13 cellular contexts compared by ENCODE assay signal in the genomic region with DNA sequence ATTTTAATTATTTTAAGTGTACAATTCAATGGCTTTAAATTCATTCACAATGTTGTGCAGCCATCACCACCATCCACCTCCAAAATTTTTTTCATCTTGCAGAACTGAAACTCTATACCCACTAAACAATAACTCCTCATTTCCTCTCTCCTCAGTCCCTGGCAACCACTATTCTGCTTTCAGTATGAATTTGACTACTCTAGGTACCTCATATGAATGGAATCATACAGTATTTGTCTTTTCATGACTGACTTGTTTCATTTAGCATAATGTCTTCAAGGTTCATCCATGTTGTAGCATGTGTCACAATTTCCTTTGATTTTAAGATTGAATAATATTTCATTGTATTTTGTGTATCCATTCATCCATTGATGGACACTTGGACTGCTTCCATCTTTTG. TPM values are rescaled to one million over a fixed set of nuclear protein-coding genes. Genes with fewer than 3 reads are reported as not detected.
DNase-seq lines count a peak whose midpoint lies in the region; ATAC-seq and TF ChIP-seq lines count a peak whose summit lies in the region.
"Had no signal": no experiment of that assay in that cellular context is flagged by ENCODE, and none has a peak within 500 bp of the region (broad histone marks: within the 10 kb centered on the region; RNA-seq: fewer than 3 reads in every experiment).

No MANE protein-coding gene starts in this region.

- H3K27ac Mint-ChIP-seq in activated CD4-positive, alpha-beta T cell treated with anti-CD3 and anti-CD28 coated beads for 36 hours = no peak overlapping the region
- peak overlapping the region; percentile 62 for H3K27ac Mint-ChIP-seq in activated T-helper 2 cell treated with anti-CD3 and anti-CD28 coated beads, Interferon-gamma antibody, Interleukin-2, Interleukin-4, amounts not matched to agents 10 μg/mL and 5 μg/mL and 100 μg/mL, durations not matched to agents 14 hours and 24 hours and 36 hours

- ATAC-seq in activated CD4-positive, alpha-beta T cell treated with anti-CD3 and anti-CD28 coated beads for 36 hours = peak; percentile 98
- ATAC-seq in GM21619 (IDR thresholded peaks at IDR 0.05; ENCODE audit: unreplicated experiment) = peak; percentile 100
- peak; percentile 100 for ATAC-seq in HG03175 (IDR thresholded peaks at IDR 0.05; ENCODE audit: unreplicated experiment)
- ATAC-seq in SK-N-SH treated with all-trans-retinoic acid at 6 μM for 48 hours = no peak

- POLR2A ChIA-PET in activated CD4-positive, alpha-beta T cell treated with anti-CD3 and anti-CD28 coated beads for 36 hours (lab: Charles Lee) = no interaction called here

- no peaks in the 10 kb centered on the region for H3K9me3 Mint-ChIP-seq in activated CD4-positive, alpha-beta T cell treated with anti-CD3 and anti-CD28 coated beads for 36 hours (ENCODE audit: low read depth)
- no peaks in the 10 kb centered on the region for H3K9me3 Mint-ChIP-seq in activated T-helper 2 cell treated with anti-CD3 and anti-CD28 coated beads, Interferon-gamma antibody, Interleukin-2, Interleukin-4, amounts not matched to agents 10 μg/mL and 5 μg/mL and 100 μg/mL, durations not matched to agents 14 hours and 24 hours and 36 hours

- CTCF ChIA-PET in activated CD4-positive, alpha-beta T cell treated with anti-CD3 and anti-CD28 coated beads for 36 hours (lab: Charles Lee) = no interaction called here

- no peaks in the 10 kb centered on the region for H3K27me3 Mint-ChIP-seq in activated CD4-positive, alpha-beta T cell treated with anti-CD3 and anti-CD28 coated beads for 36 hours
- H3K27me3 Mint-ChIP-seq in activated T-helper 2 cell treated with anti-CD3 and anti-CD28 coated beads, Interferon-gamma antibody, Interleukin-2, Interleukin-4, amounts not matched to agents 10 μg/mL and 5 μg/mL and 100 μg/mL, durations not matched to agents 14 hours and 24 hours and 36 hours (ENCODE audit: low read depth) = no peaks in the 10 kb centered on the region

- peaks cover 9% of the 10 kb centered on the region for H3K4me1 Mint-ChIP-seq in activated CD4-positive, alpha-beta T cell treated with anti-CD3 and anti-CD28 coated beads for 36 hours
- H3K4me1 Mint-ChIP-seq in activated T-helper 2 cell treated with anti-CD3 and anti-CD28 coated beads, Interferon-gamma antibody, Interleukin-2, Interleukin-4, amounts not matched to agents 10 μg/mL and 5 μg/mL and 100 μg/mL, durations not matched to agents 14 hours and 24 hours and 36 hours (ENCODE audit: low read depth) = peaks cover 13% of the 10 kb centered on the region

- peaks cover 6% of the 10 kb centered on the region for H3K36me3 Mint-ChIP-seq in activated CD4-positive, alpha-beta T cell treated with anti-CD3 and anti-CD28 coated beads for 36 hours (ENCODE audit: low read depth)
- H3K36me3 Mint-ChIP-seq in activated T-helper 2 cell treated with anti-CD3 and anti-CD28 coated beads, Interferon-gamma antibody, Interleukin-2, Interleukin-4, amounts not matched to agents 10 μg/mL and 5 μg/mL and 100 μg/mL, durations not matched to agents 14 hours and 24 hours and 36 hours (ENCODE audit: low read depth) = peaks cover 44% of the 10 kb centered on the region

- no peak overlapping the region for H3K4me3 Mint-ChIP-seq in activated CD4-positive, alpha-beta T cell treated with anti-CD3 and anti-CD28 coated beads for 36 hours
- H3K4me3 Mint-ChIP-seq in activated T-helper 2 cell treated with anti-CD3 and anti-CD28 coated beads, Interferon-gamma antibody, Interleukin-2, Interleukin-4, amounts not matched to agents 10 μg/mL and 5 μg/mL and 100 μg/mL, durations not matched to agents 14 hours and 24 hours and 36 hours (ENCODE audit: low read depth) = no peak overlapping the region

- no peak overlapping the region for H3K27ac ChIP-seq in substantia nigra (ENCODE audit: low read depth, low read length, poor library complexity, severe bottlenecking)
- H3K27ac ChIP-seq: coronary artery had no signal

- DNase-seq in activated CD4-positive, alpha-beta T cell treated with anti-CD3 and anti-CD28 coated beads for 36 hours = no peak
- DNase-seq in activated CD4-positive, alpha-beta T cell treated with anti-CD3 and anti-CD28 coated beads for 4 hours = no peak
- no peak for DNase-seq in activated T-helper 2 cell treated with anti-CD3 and anti-CD28 coated beads, Interferon-gamma antibody, Interleukin-2, Interleukin-4, amounts not matched to agents 10 μg/mL and 5 μg/mL and 100 μg/mL, durations not matched to agents 14 hours and 24 hours and 36 hours (ENCODE audit: low spot score)
- DNase-seq in NCI-H2107 (lab: John Stamatoyannopoulos, UW) (no peak), substantia nigra (lab: John Stamatoyannopoulos, UW) (no peak)
- DNase-seq: GDM1, small intestine had no signal

- intact Hi-C loops in activated CD4-positive, alpha-beta T cell treated with anti-CD3 and anti-CD28 coated beads for 36 hours (cut with DNase I, micrococcal nuclease) = no loop called here
- intact Hi-C loops in activated T-helper 2 cell treated with anti-CD3 and anti-CD28 coated beads, Interferon-gamma antibody, Interleukin-2, Interleukin-4, amounts not matched to agents 10 μg/mL and 5 μg/mL and 100 μg/mL, durations not matched to agents 14 hours and 24 hours and 36 hours (cut with micrococcal nuclease) = loop anchor here (2.0 kb wide), 1 partner anchor 48 kb away; the partner anchor contains the start of gene PDZD11

TF ChIP-seq in SK-N-SH treated with all-trans-retinoic acid at 6 μM for 48 hours, 23 proteins besides CTCF, POLR2A, EP300 and RAD21:
- TF ChIP-seq PPARA (CRISPR knock-in tag; IDR thresholded peaks at IDR 0.05; ENCODE audit: borderline replicate concordance) (no peak), SNAI2 (CRISPR knock-in tag; IDR thresholded peaks at IDR 0.05) (no peak), ZNF70 (CRISPR knock-in tag; IDR thresholded peaks at IDR 0.05) (no peak), POU6F1 (CRISPR knock-in tag; IDR thresholded peaks at IDR 0.05; ENCODE audit: borderline replicate concordance, low read depth) (no peak), BACH2 (CRISPR knock-in tag; IDR thresholded peaks at IDR 0.05; ENCODE audit: borderline replicate concordance) (no peak), ISL1 (CRISPR knock-in tag; IDR thresholded peaks at IDR 0.05) (no peak), RARB (CRISPR knock-in tag; IDR thresholded peaks at IDR 0.05) (no peak), TOX (CRISPR knock-in tag; IDR thresholded peaks at IDR 0.05; ENCODE audit: borderline replicate concordance) (no peak), GLIS3 (CRISPR knock-in tag; IDR thresholded peaks at IDR 0.05) (no peak), TSHZ2 (CRISPR knock-in tag; IDR thresholded peaks at IDR 0.05) (no peak), OSR1 (CRISPR knock-in tag; IDR thresholded peaks at IDR 0.05) (no peak)

RNA-seq across cellular contexts. Expression of gene KIF4A, which starts 46.9 kb away (rescaled TPM):
- total RNA-seq in activated CD4-positive, alpha-beta T cell treated with anti-CD3 and anti-CD28 coated beads for 36 hours = 10 to 100 TPM; 21.2 to 25.4 TPM
- total RNA-seq in activated T-helper 2 cell treated with anti-CD3 and anti-CD28 coated beads, Interferon-gamma antibody, Interleukin-2, Interleukin-4, amounts not matched to agents 10 μg/mL and 5 μg/mL and 100 μg/mL, durations not matched to agents 14 hours and 24 hours and 36 hours = 24.4 and 26.5 TPM in 2 replicates

RNA-seq across cellular contexts. Expression of gene PDZD11, which starts 47.0 kb away (rescaled TPM):
- total RNA-seq in activated CD4-positive, alpha-beta T cell treated with anti-CD3 and anti-CD28 coated beads for 36 hours = 10 to 100 TPM; 23.6 to 28.0 TPM
- total RNA-seq in activated T-helper 2 cell treated with anti-CD3 and anti-CD28 coated beads, Interferon-gamma antibody, Interleukin-2, Interleukin-4, amounts not matched to agents 10 μg/mL and 5 μg/mL and 100 μg/mL, durations not matched to agents 14 hours and 24 hours and 36 hours = 27.7 and 31.4 TPM in 2 replicates

RNA-seq across cellular contexts. Expression of gene RAB41, which starts 54.8 kb away (rescaled TPM):
- not detected for total RNA-seq in activated CD4-positive, alpha-beta T cell treated with anti-CD3 and anti-CD28 coated beads for 36 hours
- not detected in 2 replicates for total RNA-seq in activated T-helper 2 cell treated with anti-CD3 and anti-CD28 coated beads, Interferon-gamma antibody, Interleukin-2, Interleukin-4, amounts not matched to agents 10 μg/mL and 5 μg/mL and 100 μg/mL, durations not matched to agents 14 hours and 24 hours and 36 hours
- total RNA-seq: A172, glomerular endothelial cell had no signal
